In the genomic region with DNA sequence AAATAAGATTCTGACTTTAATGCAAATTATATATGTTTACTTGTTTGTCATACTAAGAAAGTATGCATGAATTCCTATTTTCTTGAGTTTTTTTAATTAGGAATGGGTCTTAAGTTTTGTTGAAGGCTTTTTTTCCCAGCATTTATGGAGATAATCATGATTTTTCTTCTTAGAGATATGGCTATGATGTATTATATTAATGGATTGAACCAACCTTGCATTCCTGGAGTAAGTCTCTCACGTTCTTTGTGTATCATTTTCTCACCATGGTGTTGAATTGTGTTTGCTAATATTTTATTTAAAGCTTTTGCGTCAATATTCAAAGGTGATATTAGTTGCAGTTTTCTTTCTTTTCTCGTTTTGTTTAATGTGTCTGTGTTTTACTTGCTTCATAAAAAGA, we compare ENCODE assay signal across 24 cellular contexts. TPM values are rescaled to one million over a fixed set of nuclear protein-coding genes. Genes with fewer than 3 reads are reported as not detected.
A peak's percentile ranks its signal among the peaks of the same experiment; 100 is the strongest.
DNase-seq lines count a peak whose midpoint lies in the region; ATAC-seq and TF ChIP-seq lines count a peak whose summit lies in the region.
"Had no signal": no experiment of that assay in that cellular context is flagged by ENCODE, and none has a peak within 500 bp of the region (broad histone marks: within the 10 kb centered on the region; RNA-seq: fewer than 3 reads in every experiment).

No MANE protein-coding gene starts in this region.

- peaks cover 11% of the 10 kb centered on the region for H3K36me3 Mint-ChIP-seq in MCF 10A (ENCODE audit: insufficient read depth, unreplicated experiment)
- H3K36me3 Mint-ChIP-seq in activated T-helper 1 cell treated with anti-CD3 and anti-CD28 coated beads, Interleukin-12 subunit alpha, Interleukin-12 subunit beta, Interleukin-2, Interleukin-4 antibody, amounts not matched to agents 30 ng/mL and 10 ng/mL and 1 ng/mL, durations not matched to agents 14 hours and 24 hours and 36 hours (ENCODE audit: low read depth): peaks cover 13% of the 10 kb centered on the region
- peaks cover 16% of the 10 kb centered on the region for H3K36me3 Mint-ChIP-seq in activated CD4-positive, alpha-beta T cell treated with anti-CD3 and anti-CD28 coated beads, Interleukin-2, amount 10 ng/mL, durations not matched to agents 24 days and 14 days (ENCODE audit: low read depth)

- no peak overlapping the region for H3K4me3 Mint-ChIP-seq in MCF 10A (ENCODE audit: unreplicated experiment)
- H3K4me3 Mint-ChIP-seq in activated T-helper 1 cell treated with anti-CD3 and anti-CD28 coated beads, Interleukin-12 subunit alpha, Interleukin-12 subunit beta, Interleukin-2, Interleukin-4 antibody, amounts not matched to agents 30 ng/mL and 10 ng/mL and 1 ng/mL, durations not matched to agents 14 hours and 24 hours and 36 hours: no peak overlapping the region
- H3K4me3 Mint-ChIP-seq in activated CD4-positive, alpha-beta T cell treated with anti-CD3 and anti-CD28 coated beads, Interleukin-2, amount 10 ng/mL, durations not matched to agents 24 days and 14 days: no peak overlapping the region
- H3K4me3 Mint-ChIP-seq: activated naive CD4-positive, alpha-beta T cell treated with anti-CD3 and anti-CD28 coated beads, Interleukin-2, amount 10 ng/mL, durations not matched to agents 7 days and 5 days; activated T-cell treated with anti-CD3 and anti-CD28 coated beads, Interleukin-2, amount 50 U/mL, for 4 hours; CD4-positive, alpha-beta memory T cell; neural progenitor cell; type B pancreatic cell had no signal

- H3K4me1 ChIP-seq in breast epithelium: no peaks in the 10 kb centered on the region
- H3K4me1 ChIP-seq: ascending aorta, heart right ventricle, neural progenitor cell, prostate gland had no signal

- H3K27ac Mint-ChIP-seq in MCF 10A (ENCODE audit: low read depth, unreplicated experiment): no peak overlapping the region
- H3K27ac Mint-ChIP-seq in activated T-helper 1 cell treated with anti-CD3 and anti-CD28 coated beads, Interleukin-12 subunit alpha, Interleukin-12 subunit beta, Interleukin-2, Interleukin-4 antibody, amounts not matched to agents 30 ng/mL and 10 ng/mL and 1 ng/mL, durations not matched to agents 14 hours and 24 hours and 36 hours: no peak overlapping the region
- H3K27ac Mint-ChIP-seq in activated CD4-positive, alpha-beta T cell treated with anti-CD3 and anti-CD28 coated beads, Interleukin-2, amount 10 ng/mL, durations not matched to agents 24 days and 14 days: no peak overlapping the region
- H3K27ac Mint-ChIP-seq: activated naive CD4-positive, alpha-beta T cell treated with anti-CD3 and anti-CD28 coated beads, Interleukin-2, amount 10 ng/mL, durations not matched to agents 7 days and 5 days; CD4-positive, alpha-beta memory T cell; neural progenitor cell; type B pancreatic cell had no signal

- intact Hi-C loops in MCF 10A (cut with micrococcal nuclease) (no loop called here), breast epithelium (cut with DNase I; ENCODE audit: low total_unique reads) (no loop called here)
- intact Hi-C loops in activated T-helper 1 cell treated with anti-CD3 and anti-CD28 coated beads, Interleukin-12 subunit alpha, Interleukin-12 subunit beta, Interleukin-2, Interleukin-4 antibody, amounts not matched to agents 30 ng/mL and 10 ng/mL and 1 ng/mL, durations not matched to agents 14 hours and 24 hours and 36 hours (cut with micrococcal nuclease): no loop called here
- intact Hi-C loops in activated CD4-positive, alpha-beta T cell treated with anti-CD3 and anti-CD28 coated beads, Interleukin-2, amount 10 ng/mL, durations not matched to agents 24 days and 14 days (cut with micrococcal nuclease): no loop called here

- ATAC-seq in GM21717 (IDR thresholded peaks at IDR 0.05; ENCODE audit: unreplicated experiment): no peak
- ATAC-seq: activated CD4-positive, CD25-positive, alpha-beta regulatory T cell treated with anti-CD3 and anti-CD28 coated beads, Interleukin-2, amount 50 U/mL, for 24 hours; activated T-cell treated with anti-CD3 and anti-CD28 coated beads, Interleukin-2, amount 50 U/mL, for 4 hours; heart right ventricle had no signal

- POLR2A ChIA-PET in MCF 10A (lab: Yijun Ruan, JAX): no interaction called here

- CTCF ChIA-PET in MCF 10A (lab: Yijun Ruan, JAX): no interaction called here

- peaks cover 10% of the 10 kb centered on the region for H3K9me3 Mint-ChIP-seq in MCF 10A (ENCODE audit: unreplicated experiment)
- H3K9me3 Mint-ChIP-seq in activated T-helper 1 cell treated with anti-CD3 and anti-CD28 coated beads, Interleukin-12 subunit alpha, Interleukin-12 subunit beta, Interleukin-2, Interleukin-4 antibody, amounts not matched to agents 30 ng/mL and 10 ng/mL and 1 ng/mL, durations not matched to agents 14 hours and 24 hours and 36 hours: peaks cover 29% of the 10 kb centered on the region
- H3K9me3 Mint-ChIP-seq in activated CD4-positive, alpha-beta T cell treated with anti-CD3 and anti-CD28 coated beads, Interleukin-2, amount 10 ng/mL, durations not matched to agents 24 days and 14 days: peaks cover 14% of the 10 kb centered on the region
- H3K9me3 Mint-ChIP-seq: type B pancreatic cell had no signal

- BruUV-seq in MCF 10A (replicated peaks; lab: Mats Ljungman, UMichigan): no TSS peak

- no peaks in the 10 kb centered on the region for H3K27me3 Mint-ChIP-seq in MCF 10A (ENCODE audit: insufficient read depth, unreplicated experiment)
- no peaks in the 10 kb centered on the region for H3K27me3 Mint-ChIP-seq in activated T-helper 1 cell treated with anti-CD3 and anti-CD28 coated beads, Interleukin-12 subunit alpha, Interleukin-12 subunit beta, Interleukin-2, Interleukin-4 antibody, amounts not matched to agents 30 ng/mL and 10 ng/mL and 1 ng/mL, durations not matched to agents 14 hours and 24 hours and 36 hours (ENCODE audit: insufficient read depth)
- H3K27me3 Mint-ChIP-seq in activated CD4-positive, alpha-beta T cell treated with anti-CD3 and anti-CD28 coated beads, Interleukin-2, amount 10 ng/mL, durations not matched to agents 24 days and 14 days: no peaks in the 10 kb centered on the region
- H3K27me3 Mint-ChIP-seq: activated naive CD4-positive, alpha-beta T cell treated with anti-CD3 and anti-CD28 coated beads, Interleukin-2, amount 10 ng/mL, durations not matched to agents 7 days and 5 days; CD4-positive, alpha-beta memory T cell; type B pancreatic cell had no signal

- TF ChIP-seq POLR2A in breast epithelium (IDR thresholded peaks at IDR 0.05): no peak

- peaks cover 14 to 19% of the 10 kb centered on the region in 2 donors for H3K9me3 ChIP-seq in breast epithelium
- H3K9me3 ChIP-seq: prostate gland had no signal

- no peaks in the 10 kb centered on the region for H3K4me1 Mint-ChIP-seq in MCF 10A (ENCODE audit: insufficient read depth, unreplicated experiment)
- H3K4me1 Mint-ChIP-seq in activated T-helper 1 cell treated with anti-CD3 and anti-CD28 coated beads, Interleukin-12 subunit alpha, Interleukin-12 subunit beta, Interleukin-2, Interleukin-4 antibody, amounts not matched to agents 30 ng/mL and 10 ng/mL and 1 ng/mL, durations not matched to agents 14 hours and 24 hours and 36 hours (ENCODE audit: low read depth): no peaks in the 10 kb centered on the region
- no peaks in the 10 kb centered on the region for H3K4me1 Mint-ChIP-seq in activated CD4-positive, alpha-beta T cell treated with anti-CD3 and anti-CD28 coated beads, Interleukin-2, amount 10 ng/mL, durations not matched to agents 24 days and 14 days
- H3K4me1 Mint-ChIP-seq: activated naive CD4-positive, alpha-beta T cell treated with anti-CD3 and anti-CD28 coated beads, Interleukin-2, amount 10 ng/mL, durations not matched to agents 7 days and 5 days; neural progenitor cell had no signal

- H3K27me3 ChIP-seq in breast epithelium: no peaks in the 10 kb centered on the region
- H3K27me3 ChIP-seq: ascending aorta, heart right ventricle, neural progenitor cell had no signal

- H3K36me3 ChIP-seq in breast epithelium: peaks cover 4% of the 10 kb centered on the region
- H3K36me3 ChIP-seq: prostate gland had no signal

- no peak overlapping the region for H3K27ac ChIP-seq in breast epithelium
- H3K27ac ChIP-seq: ascending aorta, heart right ventricle, neural progenitor cell, prostate gland, skin epidermis had no signal

- H3K4me3 ChIP-seq in breast epithelium: no peak overlapping the region
- H3K4me3 ChIP-seq in fibroblast of mammary gland (ENCODE audit: control insufficient read depth, low read depth, low read length): no peak overlapping the region
- H3K4me3 ChIP-seq: ascending aorta, heart right ventricle, neural progenitor cell, prostate gland, skin epidermis had no signal

- TF ChIP-seq CTCF in MCF 10A (IDR thresholded peaks at IDR 0.05; ENCODE audit: unreplicated experiment): no peak
- TF ChIP-seq CTCF in breast epithelium (IDR thresholded peaks at IDR 0.05): no peak
- TF ChIP-seq CTCF in fibroblast of mammary gland (conservative IDR thresholded peaks at IDR 0.05; ENCODE audit: control insufficient read depth, insufficient read depth, low read depth, low read length): no peak

- DNase-seq in MCF 10A (ENCODE audit: unreplicated experiment) (peak; percentile 14), breast epithelium (ENCODE audit: low spot score in 2 of 2) (no peak), RKO (ENCODE audit: low spot score) (peak; percentile 12), fibroblast of mammary gland (ENCODE audit: low read depth) (peak; percentile 19), smooth muscle cell of the brain vasculature (ENCODE audit: low read depth, low spot score) (peak; percentile 1)
- DNase-seq in activated T-helper 1 cell treated with anti-CD3 and anti-CD28 coated beads, Interleukin-12 subunit alpha, Interleukin-12 subunit beta, Interleukin-2, Interleukin-4 antibody, amounts not matched to agents 30 ng/mL and 10 ng/mL and 1 ng/mL, durations not matched to agents 14 hours and 24 hours and 36 hours (ENCODE audit: low spot score): no peak
- DNase-seq in activated CD4-positive, alpha-beta T cell treated with anti-CD3 and anti-CD28 coated beads, Interleukin-2, amount 10 ng/mL, durations not matched to agents 24 days and 14 days: no peak
- DNase-seq: activated CD8-positive, alpha-beta memory T cell treated with anti-CD3 and anti-CD28 coated beads for 24 hours; activated naive CD4-positive, alpha-beta T cell treated with anti-CD3 and anti-CD28 coated beads, Interleukin-2, amount 10 ng/mL, durations not matched to agents 7 days and 5 days; activated T-cell treated with anti-CD3 and anti-CD28 coated beads, Interleukin-2, amount 50 U/mL, for 4 hours; effector memory CD4-positive, alpha-beta T cell; heart right ventricle; MM.1S; NCI-H446 treated with DMSO at 0.1 percent for 48 hours; T1000 had no signal

RNA-seq across cellular contexts. Expression of a gene that starts 48.4 kb away (rescaled TPM):
- not detected in 2 replicates for total RNA-seq in MCF 10A (2022)
- not detected for total RNA-seq in breast epithelium
- total RNA-seq in activated T-helper 1 cell treated with anti-CD3 and anti-CD28 coated beads, Interleukin-12 subunit alpha, Interleukin-12 subunit beta, Interleukin-2, Interleukin-4 antibody, amounts not matched to agents 30 ng/mL and 10 ng/mL and 1 ng/mL, durations not matched to agents 14 hours and 24 hours and 36 hours: not detected in 2 replicates
- total RNA-seq in activated CD4-positive, alpha-beta T cell treated with anti-CD3 and anti-CD28 coated beads, Interleukin-2, amount 10 ng/mL, durations not matched to agents 24 days and 14 days: not detected in 2 replicates
- total RNA-seq: activated T-cell treated with anti-CD3 and anti-CD28 coated beads, Interleukin-2, amount 50 U/mL, for 4 hours; ascending aorta; CD4-positive, alpha-beta memory T cell; heart right ventricle; mucosa of gallbladder had no signal

RNA-seq across cellular contexts. Expression of a gene that starts 51.3 kb away (rescaled TPM):
- total RNA-seq in MCF 10A (2022) (6.0 and 8.2 TPM in 2 replicates), breast epithelium (10 to 100 TPM in 2 of 3 donors, 1 to 10 TPM in 1; 8.2 to 20.0 (median 19.3) TPM)
- 3.7 and 4.2 TPM in 2 replicates for total RNA-seq in activated T-helper 1 cell treated with anti-CD3 and anti-CD28 coated beads, Interleukin-12 subunit alpha, Interleukin-12 subunit beta, Interleukin-2, Interleukin-4 antibody, amounts not matched to agents 30 ng/mL and 10 ng/mL and 1 ng/mL, durations not matched to agents 14 hours and 24 hours and 36 hours
- total RNA-seq in activated CD4-positive, alpha-beta T cell treated with anti-CD3 and anti-CD28 coated beads, Interleukin-2, amount 10 ng/mL, durations not matched to agents 24 days and 14 days: 4.3 and 5.4 TPM in 2 replicates

Comparison
In these comparisons a context has a peak if more than half of its experiments do, and no peak if none do; other contexts are left out.
1. DNase-seq: peak in MCF 10A (single experiment), RKO (single experiment), fibroblast of mammary gland (single experiment) and smooth muscle cell of the brain vasculature (single experiment); none in breast epithelium (0 of 2), activated T-helper 1 cell treated with anti-CD3 and anti-CD28 coated beads, Interleukin-12 subunit alpha, Interleukin-12 subunit beta, Interleukin-2, Interleukin-4 antibody, amounts not matched to agents 30 ng/mL and 10 ng/mL and 1 ng/mL, durations not matched to agents 14 hours and 24 hours and 36 hours (single experiment) and activated CD4-positive, alpha-beta T cell treated with anti-CD3 and anti-CD28 coated beads, Interleukin-2, amount 10 ng/mL, durations not matched to agents 24 days and 14 days (single experiment).